In the genomic region with DNA sequence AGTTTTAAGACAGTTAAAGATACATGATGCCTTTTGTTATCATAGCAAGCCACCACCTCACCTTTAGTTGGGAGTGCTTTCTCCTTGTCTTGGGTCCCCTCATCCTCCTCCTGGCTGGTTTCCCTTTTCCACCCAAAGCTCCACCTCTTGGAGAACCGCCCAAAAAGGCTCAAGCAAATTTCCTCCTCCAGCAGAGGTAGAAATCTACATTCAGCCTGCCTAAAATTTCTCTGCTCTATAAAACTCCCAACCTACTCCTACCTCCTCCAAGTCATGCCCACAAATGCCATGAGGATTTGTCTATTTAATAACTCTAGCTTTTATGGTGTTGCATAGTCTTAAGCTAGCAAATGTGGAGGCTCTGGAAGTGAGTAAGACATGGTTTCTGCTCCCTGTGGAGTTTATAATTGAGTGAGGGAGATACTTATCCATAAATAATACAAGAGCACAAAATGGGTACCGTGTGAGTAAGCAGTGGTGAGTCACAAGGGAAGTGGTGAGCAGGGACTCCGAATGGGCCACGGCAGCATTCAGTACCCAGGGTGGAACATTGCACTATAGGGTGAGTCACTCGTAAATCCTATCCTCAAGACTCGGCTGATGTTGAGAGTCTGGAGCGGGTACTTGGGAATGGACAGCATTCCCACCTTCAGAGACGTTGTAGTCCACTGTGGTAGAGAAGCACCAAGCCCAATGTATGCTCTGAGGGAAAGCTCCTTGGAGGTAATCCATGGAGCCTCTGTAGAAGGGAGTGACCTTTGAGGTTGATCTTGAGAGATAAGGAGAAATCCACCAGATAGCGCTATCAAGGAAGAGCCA, we compare ENCODE assay signal across 8 cellular contexts.
DNase-seq lines count a peak whose midpoint lies in the region; ATAC-seq and TF ChIP-seq lines count a peak whose summit lies in the region.

No MANE protein-coding gene starts in this region.

- peak; percentile 94 for ATAC-seq in SK-N-SH treated with all-trans-retinoic acid at 6 μM for 48 hours
- ATAC-seq in right lobe of liver: peak in 1 of 4 donors; percentile 28
- ATAC-seq in HG03095 (IDR thresholded peaks at IDR 0.05; ENCODE audit: unreplicated experiment): no peak
- no peak for ATAC-seq in HG02798 (IDR thresholded peaks at IDR 0.05; ENCODE audit: poor library complexity, unreplicated experiment)

- no peaks in the 10 kb centered on the region for H3K27me3 ChIP-seq in right lobe of liver

- H3K9me3 Mint-ChIP-seq in activated naive CD8-positive, alpha-beta T cell (ENCODE audit: low read depth): no peaks in the 10 kb centered on the region

- DNase-seq in H4 (ENCODE audit: low spot score) (peak; percentile 99), right lobe of liver (peak in 1 of 3 donors; percentile 22), NCI-H1417 (lab: John Stamatoyannopoulos, UW) (no peak)
- peak; percentile 73 for DNase-seq in stimulated activated CD8-positive, alpha-beta memory T cell treated with anti-CD3 and anti-CD28 coated beads, Interleukin-4, amount 100 ng/mL, for 48 hours

- peaks cover 0 to 38% (median 12%) of the 10 kb centered on the region in 4 donors for H3K4me1 ChIP-seq in right lobe of liver

- H3K27ac Mint-ChIP-seq in activated naive CD8-positive, alpha-beta T cell: peak overlapping the region; percentile 12

- H3K4me3 ChIP-seq in right lobe of liver: no peak overlapping the region

- no peak for TF ChIP-seq CTCF in right lobe of liver (IDR thresholded peaks at IDR 0.05)

- H3K4me1 Mint-ChIP-seq in activated naive CD8-positive, alpha-beta T cell (ENCODE audit: low read depth): peaks cover 10% of the 10 kb centered on the region

- no peak overlapping the region for H3K4me3 Mint-ChIP-seq in activated naive CD8-positive, alpha-beta T cell

- H3K36me3 Mint-ChIP-seq in activated naive CD8-positive, alpha-beta T cell: peaks cover 3% of the 10 kb centered on the region

- H3K27ac ChIP-seq in right lobe of liver: peak overlapping the region; percentile 87 to 93 (median 87)

- no peak for TF ChIP-seq POLR2A in right lobe of liver (IDR thresholded peaks at IDR 0.05)

- no peaks in the 10 kb centered on the region for H3K27me3 Mint-ChIP-seq in activated naive CD8-positive, alpha-beta T cell

- 48% methylated on average over 5 of the region's 9 CpGs for WGBS in right lobe of liver (ENCODE audit: insufficient coverage, low coverage, low lambda C conversion rate, missing lambda C conversion rate)

- no peaks in the 10 kb centered on the region for H3K36me3 ChIP-seq in right lobe of liver

- intact Hi-C loops in right lobe of liver (cut with DNase I): loop anchor here in 1 of 2 donors (10.0 kb wide), 1 partner anchor 111 kb away; no protein-coding TSS in a partner anchor

- H3K9me3 ChIP-seq in right lobe of liver: no peaks in the 10 kb centered on the region

TF ChIP-seq in SK-N-SH treated with all-trans-retinoic acid at 6 μM for 48 hours, 23 proteins besides CTCF, POLR2A, EP300 and RAD21:
- TF ChIP-seq ZNF8 (CRISPR knock-in tag; IDR thresholded peaks at IDR 0.05) (no peak), ZNF70 (CRISPR knock-in tag; IDR thresholded peaks at IDR 0.05) (no peak), BACH2 (CRISPR knock-in tag; IDR thresholded peaks at IDR 0.05; ENCODE audit: borderline replicate concordance) (no peak), ZFP3 (CRISPR knock-in tag; IDR thresholded peaks at IDR 0.05) (peak; percentile 61; the same call in 1 of the 2 replicates), OSR1 (CRISPR knock-in tag; IDR thresholded peaks at IDR 0.05) (0 out of 2 replicates have a peak, but pooled peaks have one; percentile 56), ISL1 (CRISPR knock-in tag; IDR thresholded peaks at IDR 0.05) (peak; percentile 71)
- TF ChIP-seq, protein P1, sequence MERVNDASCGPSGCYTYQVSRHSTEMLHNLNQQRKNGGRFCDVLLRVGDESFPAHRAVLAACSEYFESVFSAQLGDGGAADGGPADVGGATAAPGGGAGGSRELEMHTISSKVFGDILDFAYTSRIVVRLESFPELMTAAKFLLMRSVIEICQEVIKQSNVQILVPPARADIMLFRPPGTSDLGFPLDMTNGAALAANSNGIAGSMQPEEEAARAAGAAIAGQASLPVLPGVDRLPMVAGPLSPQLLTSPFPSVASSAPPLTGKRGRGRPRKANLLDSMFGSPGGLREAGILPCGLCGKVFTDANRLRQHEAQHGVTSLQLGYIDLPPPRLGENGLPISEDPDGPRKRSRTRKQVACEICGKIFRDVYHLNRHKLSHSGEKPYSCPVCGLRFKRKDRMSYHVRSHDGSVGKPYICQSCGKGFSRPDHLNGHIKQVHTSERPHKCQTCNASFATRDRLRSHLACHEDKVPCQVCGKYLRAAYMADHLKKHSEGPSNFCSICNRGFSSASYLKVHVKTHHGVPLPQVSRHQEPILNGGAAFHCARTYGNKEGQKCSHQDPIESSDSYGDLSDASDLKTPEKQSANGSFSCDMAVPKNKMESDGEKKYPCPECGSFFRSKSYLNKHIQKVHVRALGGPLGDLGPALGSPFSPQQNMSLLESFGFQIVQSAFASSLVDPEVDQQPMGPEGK (CRISPR knock-in tag; IDR thresholded peaks at IDR 0.05; ENCODE audit: borderline replicate concordance): peak; percentile 68; the same call in 1 of the 2 replicates
- TF ChIP-seq, protein P2, sequence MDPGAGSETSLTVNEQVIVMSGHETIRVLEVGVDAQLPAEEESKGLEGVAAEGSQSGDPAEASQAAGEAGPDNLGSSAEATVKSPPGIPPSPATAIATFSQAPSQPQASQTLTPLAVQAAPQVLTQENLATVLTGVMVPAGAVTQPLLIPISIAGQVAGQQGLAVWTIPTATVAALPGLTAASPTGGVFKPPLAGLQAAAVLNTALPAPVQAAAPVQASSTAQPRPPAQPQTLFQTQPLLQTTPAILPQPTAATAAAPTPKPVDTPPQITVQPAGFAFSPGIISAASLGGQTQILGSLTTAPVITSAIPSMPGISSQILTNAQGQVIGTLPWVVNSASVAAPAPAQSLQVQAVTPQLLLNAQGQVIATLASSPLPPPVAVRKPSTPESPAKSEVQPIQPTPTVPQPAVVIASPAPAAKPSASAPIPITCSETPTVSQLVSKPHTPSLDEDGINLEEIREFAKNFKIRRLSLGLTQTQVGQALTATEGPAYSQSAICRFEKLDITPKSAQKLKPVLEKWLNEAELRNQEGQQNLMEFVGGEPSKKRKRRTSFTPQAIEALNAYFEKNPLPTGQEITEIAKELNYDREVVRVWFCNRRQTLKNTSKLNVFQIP (CRISPR knock-in tag; IDR thresholded peaks at IDR 0.05; ENCODE audit: borderline replicate concordance, low read depth): 0 out of 2 replicates have a peak, but pooled peaks have one; percentile 20

Comparison
In these comparisons a context has a peak if more than half of its experiments do, and no peak if none do; other contexts are left out.
1. DNase-seq: peak in H4 (single experiment) and stimulated activated CD8-positive, alpha-beta memory T cell treated with anti-CD3 and anti-CD28 coated beads, Interleukin-4, amount 100 ng/mL, for 48 hours (single experiment); none in NCI-H1417 (0 of 3).